Comparison of ENCODE assay signal across 15 cellular contexts in the genomic region with DNA sequence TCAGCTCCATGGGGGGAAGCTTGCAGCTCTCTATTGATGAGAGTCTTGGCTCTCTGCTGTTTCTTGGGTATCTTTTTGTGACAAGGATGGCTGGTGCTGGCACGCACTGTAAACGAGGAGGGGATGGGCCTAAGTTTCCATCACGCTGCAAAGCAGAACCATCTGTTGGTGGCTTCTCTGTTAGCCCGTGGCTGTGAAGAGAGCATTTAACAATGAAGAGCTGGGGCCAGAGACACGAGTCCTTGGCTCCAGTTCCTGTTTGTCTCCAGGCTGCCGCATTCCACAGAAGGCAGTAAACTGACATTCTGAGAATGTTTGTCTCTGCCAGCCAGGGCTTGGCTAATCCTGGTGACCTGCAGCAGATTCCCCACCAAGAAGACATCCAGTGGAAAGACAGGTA.
DNase-seq lines count a peak whose midpoint lies in the region; ATAC-seq and TF ChIP-seq lines count a peak whose summit lies in the region.
"Had no signal": no experiment of that assay in that cellular context is flagged by ENCODE, and none has a peak within 500 bp of the region (broad histone marks: within the 10 kb centered on the region; RNA-seq: fewer than 3 reads in every experiment).

No MANE protein-coding gene starts in this region.

- H3K4me1 ChIP-seq in hepatocyte (ENCODE audit: insufficient read depth) = peaks cover 17% of the 10 kb centered on the region
- H3K4me1 ChIP-seq: BE2C had no signal

- no peaks in the 10 kb centered on the region for H3K4me1 Mint-ChIP-seq in activated CD8-positive, alpha-beta memory T cell treated with anti-CD3 and anti-CD28 coated beads, Interleukin-2, amount 10 ng/mL, durations not matched to agents 7 days and 5 days
- H3K4me1 Mint-ChIP-seq in immature natural killer cell = no peaks in the 10 kb centered on the region
- H3K4me1 Mint-ChIP-seq: activated B cell treated with CpG ODN at 0.5 μM for 24 hours had no signal

- ATAC-seq in activated CD8-positive, alpha-beta memory T cell treated with anti-CD3 and anti-CD28 coated beads, Interleukin-2, amount 10 ng/mL, durations not matched to agents 7 days and 5 days = no peak
- ATAC-seq in GM21576 (IDR thresholded peaks at IDR 0.05; ENCODE audit: unreplicated experiment) = no peak

- no peaks in the 10 kb centered on the region for H3K36me3 ChIP-seq in hepatocyte (replicated peaks; ENCODE audit: insufficient read depth, low read depth)
- H3K36me3 ChIP-seq: BE2C had no signal

- H3K27me3 Mint-ChIP-seq in activated CD8-positive, alpha-beta memory T cell treated with anti-CD3 and anti-CD28 coated beads, Interleukin-2, amount 10 ng/mL, durations not matched to agents 7 days and 5 days = no peaks in the 10 kb centered on the region
- no peaks in the 10 kb centered on the region for H3K27me3 Mint-ChIP-seq in immature natural killer cell (ENCODE audit: low read depth in 3 of 3)

- H3K4me3 ChIP-seq in cardiac fibroblast (replicated peaks in 1 of 2; ENCODE audit: low read depth in 2 of 2, low read length in 2 of 2) (no peak overlapping the region), hepatocyte (no peak overlapping the region)
- H3K4me3 ChIP-seq: lung had no signal

- H3K9me3 ChIP-seq in hepatocyte (ENCODE audit: low read depth) = no peaks in the 10 kb centered on the region
- H3K9me3 ChIP-seq: BE2C had no signal

- CTCF ChIA-PET in activated CD8-positive, alpha-beta memory T cell treated with anti-CD3 and anti-CD28 coated beads, Interleukin-2, amount 10 ng/mL, durations not matched to agents 7 days and 5 days (lab: Charles Lee) = interaction anchor here (1.1 kb wide), 1 partner anchor 10 kb away, joined by 3 read pairs; no protein-coding TSS in a partner anchor

- peaks cover 2% of the 10 kb centered on the region for H3K9me3 Mint-ChIP-seq in activated CD8-positive, alpha-beta memory T cell treated with anti-CD3 and anti-CD28 coated beads, Interleukin-2, amount 10 ng/mL, durations not matched to agents 7 days and 5 days (ENCODE audit: low read depth)
- no peaks in the 10 kb centered on the region for H3K9me3 Mint-ChIP-seq in immature natural killer cell
- H3K9me3 Mint-ChIP-seq: activated B cell treated with CpG ODN at 0.5 μM for 24 hours had no signal

- TF ChIP-seq CTCF in cardiac fibroblast (IDR thresholded peaks at IDR 0.05; ENCODE audit: low read depth, low read length) (no peak), hepatocyte (IDR thresholded peaks at IDR 0.05; ENCODE audit: poor library complexity) (no peak)

- H3K4me2 ChIP-seq in hepatocyte = peak overlapping the region; percentile 26

- H3K79me2 ChIP-seq in hepatocyte = no peaks in the 10 kb centered on the region

- no peak overlapping the region for H3K27ac Mint-ChIP-seq in activated CD8-positive, alpha-beta memory T cell treated with anti-CD3 and anti-CD28 coated beads, Interleukin-2, amount 10 ng/mL, durations not matched to agents 7 days and 5 days
- H3K27ac Mint-ChIP-seq in immature natural killer cell = no peak overlapping the region
- H3K27ac Mint-ChIP-seq: activated B cell treated with CpG ODN at 0.5 μM for 24 hours had no signal

- H3K27ac ChIP-seq in hepatocyte = peak overlapping the region; percentile 83

- no peak overlapping the region for H3K4me3 Mint-ChIP-seq in activated CD8-positive, alpha-beta memory T cell treated with anti-CD3 and anti-CD28 coated beads, Interleukin-2, amount 10 ng/mL, durations not matched to agents 7 days and 5 days
- H3K4me3 Mint-ChIP-seq in immature natural killer cell = no peak overlapping the region
- H3K4me3 Mint-ChIP-seq: activated B cell treated with CpG ODN at 0.5 μM for 24 hours had no signal

- H3K27me3 ChIP-seq in hepatocyte = no peaks in the 10 kb centered on the region
- H3K27me3 ChIP-seq: BE2C had no signal

- no peaks in the 10 kb centered on the region for H3K36me3 Mint-ChIP-seq in activated CD8-positive, alpha-beta memory T cell treated with anti-CD3 and anti-CD28 coated beads, Interleukin-2, amount 10 ng/mL, durations not matched to agents 7 days and 5 days
- no peaks in the 10 kb centered on the region for H3K36me3 Mint-ChIP-seq in immature natural killer cell

- H2AFZ ChIP-seq in hepatocyte = peak overlapping the region; percentile 23

- peak; percentile 17 for DNase-seq in activated CD8-positive, alpha-beta memory T cell treated with anti-CD3 and anti-CD28 coated beads for 24 hours
- DNase-seq in activated CD8-positive, alpha-beta memory T cell treated with anti-CD3 and anti-CD28 coated beads, Interleukin-2, amount 10 ng/mL, durations not matched to agents 7 days and 5 days = no peak
- DNase-seq in cardiac fibroblast (ENCODE audit: low read depth in 2 of 2) (peak; percentile 63 to 73), hepatocyte (ENCODE audit: low spot score) (peak; percentile 64), immature natural killer cell (no peak)
- no peak for DNase-seq in effector CD4-positive, alpha-beta T cell
- no peak for DNase-seq in stimulated activated CD4-positive, alpha-beta T cell treated with anti-CD3 and anti-CD28 coated beads, Interleukin-2, amount 100 ng/mL, for 48 hours
- DNase-seq: activated B cell treated with CpG ODN at 0.5 μM for 24 hours; activated gamma-delta T cell; BE2C; right cardiac atrium; RPMI8226; stimulated activated CD8-positive, alpha-beta memory T cell treated with anti-CD3 and anti-CD28 coated beads, Interleukin-4, amount 100 ng/mL, for 48 hours had no signal

- 31% methylated on average over 6 of the region's 6 CpGs for WGBS in hepatocyte (ENCODE audit: low lambda C conversion rate, missing lambda C conversion rate)

- no peaks in the 10 kb centered on the region for H4K20me1 ChIP-seq in hepatocyte (ENCODE audit: insufficient read depth, poor library complexity, severe bottlenecking)

- H3K9me2 ChIP-seq in hepatocyte (replicated peaks; ENCODE audit: insufficient read depth) = no peaks in the 10 kb centered on the region

Comparison
In these comparisons a context has a peak if more than half of its experiments do, and no peak if none do; other contexts are left out.
1. DNase-seq: peak in activated CD8-positive, alpha-beta memory T cell treated with anti-CD3 and anti-CD28 coated beads for 24 hours (single experiment), cardiac fibroblast (2 of 2) and hepatocyte (single experiment); none in activated CD8-positive, alpha-beta memory T cell treated with anti-CD3 and anti-CD28 coated beads, Interleukin-2, amount 10 ng/mL, durations not matched to agents 7 days and 5 days (single experiment), effector CD4-positive, alpha-beta T cell (single experiment), immature natural killer cell (0 of 3) and stimulated activated CD4-positive, alpha-beta T cell treated with anti-CD3 and anti-CD28 coated beads, Interleukin-2, amount 100 ng/mL, for 48 hours (0 of 2).